ENCODE assay signal across 23 cellular contexts in the genomic region with DNA sequence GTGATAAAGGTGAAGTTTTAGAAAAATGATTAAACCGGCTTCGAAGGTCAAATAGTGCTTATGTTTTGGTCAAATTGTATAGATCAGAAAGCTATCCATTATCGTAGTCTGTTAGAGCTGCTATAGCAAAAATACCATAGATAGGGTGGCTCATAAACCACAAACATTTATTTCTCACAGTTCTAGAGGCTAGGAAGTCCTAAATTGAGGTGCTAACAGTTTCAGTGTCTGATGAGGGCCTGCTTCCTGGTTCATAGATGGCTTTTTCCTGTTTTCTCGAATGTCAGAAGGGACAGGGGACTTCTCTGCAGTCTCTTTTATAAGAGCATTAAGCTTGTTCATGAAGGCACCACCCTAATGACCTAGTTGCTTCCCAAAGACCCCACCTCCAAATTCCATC.
"Had no signal": no experiment of that assay in that cellular context is flagged by ENCODE, and none has a peak within 500 bp of the region (broad histone marks: within the 10 kb centered on the region; RNA-seq: fewer than 3 reads in every experiment).

No MANE protein-coding gene starts in this region.

- H3K4me3 Mint-ChIP-seq: activated B cell treated with CpG ODN at 0.5 μM for 24 hours; activated CD4-positive, alpha-beta memory T cell treated with anti-CD3 and anti-CD28 coated beads, Interleukin-2, amount 10 ng/mL, durations not matched to agents 7 days and 5 days; activated naive CD4-positive, alpha-beta T cell treated with anti-CD3 and anti-CD28 coated beads, Interleukin-2, amount 50 U/mL, for 24 hours; T-helper 1 cell treated with Interleukin-12 subunit alpha and Interleukin-12 subunit beta and Interleukin-4 antibody, amounts not matched to agents 30 μg/mL and 1 μg/mL, for 36 hours had no signal

- ATAC-seq: PC-3 had no signal

- H3K4me1 Mint-ChIP-seq: activated B cell treated with CpG ODN at 0.5 μM for 24 hours; activated naive CD4-positive, alpha-beta T cell treated with anti-CD3 and anti-CD28 coated beads, Interleukin-2, amount 50 U/mL, for 24 hours had no signal

- H3K4me1 ChIP-seq: breast epithelium had no signal

- H3K4me3 ChIP-seq: breast epithelium had no signal

- FAIRE-seq: RCC 7860 had no signal

- H3K36me3 ChIP-seq: breast epithelium had no signal

- H3K27me3 Mint-ChIP-seq: activated naive CD4-positive, alpha-beta T cell treated with anti-CD3 and anti-CD28 coated beads, Interleukin-2, amount 50 U/mL, for 24 hours had no signal

- DNase-seq: activated B cell treated with CpG ODN at 0.5 μM for 24 hours; activated CD4-positive, alpha-beta memory T cell treated with anti-CD3 and anti-CD28 coated beads, Interleukin-2, amount 10 ng/mL, durations not matched to agents 7 days and 5 days; activated CD4-positive, alpha-beta T cell treated with anti-CD3 and anti-CD28 coated beads, Interleukin-2, amount 50 U/mL, for 1 hour; activated CD8-positive, alpha-beta memory T cell treated with anti-CD3 and anti-CD28 coated beads, Interleukin-2, amount 50 U/mL, for 48 hours; activated effector memory CD4-positive, alpha-beta T cell treated with Interleukin-2 at 50 U/mL for 16 hours; activated naive CD4-positive, alpha-beta T cell; activated T-cell treated with anti-CD3 and anti-CD28 coated beads, Interleukin-2, amount 50 U/mL, for 1 hour; aorta; caudate nucleus; Kasumi-1; KBM-7; NCI-H1092; NCI-H1417; NCI-H1694 treated with DMSO at 0.1 percent for 48 hours; NCI-H2081; NCI-H510A treated with DMSO at 0.1 percent for 48 hours; NCI-H69; PC-3; SHP77 treated with DMSO at 0.1 percent for 48 hours had no signal

- H3K9me3 Mint-ChIP-seq: T-helper 1 cell treated with Interleukin-12 subunit alpha and Interleukin-12 subunit beta and Interleukin-4 antibody, amounts not matched to agents 30 μg/mL and 1 μg/mL, for 36 hours had no signal

- H3K27ac Mint-ChIP-seq: activated B cell treated with CpG ODN at 0.5 μM for 24 hours; activated CD4-positive, alpha-beta memory T cell treated with anti-CD3 and anti-CD28 coated beads, Interleukin-2, amount 10 ng/mL, durations not matched to agents 7 days and 5 days; activated naive CD4-positive, alpha-beta T cell treated with anti-CD3 and anti-CD28 coated beads, Interleukin-2, amount 50 U/mL, for 24 hours; T-helper 1 cell treated with Interleukin-12 subunit alpha and Interleukin-12 subunit beta and Interleukin-4 antibody, amounts not matched to agents 30 μg/mL and 1 μg/mL, for 36 hours had no signal

- H3K27ac ChIP-seq: breast epithelium had no signal

- H3K36me3 Mint-ChIP-seq: activated naive CD4-positive, alpha-beta T cell treated with anti-CD3 and anti-CD28 coated beads, Interleukin-2, amount 50 U/mL, for 24 hours had no signal

- H3K27me3 ChIP-seq: breast epithelium had no signal
